Comparison of ENCODE assay signal across 13 cellular contexts in the genomic region with DNA sequence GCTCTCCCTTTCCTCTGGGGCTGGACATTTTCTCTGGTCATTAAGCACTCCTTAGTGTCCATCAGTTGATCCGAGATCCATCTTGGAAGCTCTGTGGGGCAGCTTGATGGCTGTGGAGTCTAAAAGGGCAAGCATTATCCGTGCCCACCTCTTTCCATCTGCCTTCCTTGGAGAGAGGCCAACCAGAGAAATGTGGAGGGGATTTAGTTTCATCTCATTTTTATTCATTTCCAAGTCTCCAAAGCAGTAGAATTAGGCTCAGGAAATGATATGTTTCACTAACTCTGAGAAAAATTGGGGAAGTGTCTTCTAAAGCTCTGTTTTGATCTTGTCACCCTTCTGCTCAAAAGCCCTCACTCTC.
"Had no signal": no experiment of that assay in that cellular context is flagged by ENCODE, and none has a peak within 500 bp of the region (broad histone marks: within the 10 kb centered on the region; RNA-seq: fewer than 3 reads in every experiment).

No MANE protein-coding gene starts in this region.

- H3K9me3 Mint-ChIP-seq: activated T-cell treated with anti-CD3 and anti-CD28 coated beads, Interleukin-2, amount 50 U/mL, for 72 hours; memory B cell; neural progenitor cell; stimulated activated naive CD8-positive, alpha-beta T cell treated with anti-CD3 and anti-CD28 coated beads, Interleukin-15, Interleukin-2, amounts not matched to agents 100 ng/mL and 50 ng/mL, for 24 hours had no signal

- H3K27ac Mint-ChIP-seq: activated naive CD8-positive, alpha-beta T cell; activated T-cell treated with anti-CD3 and anti-CD28 coated beads, Interleukin-2, amount 50 U/mL, for 72 hours; memory B cell; neural progenitor cell; progenitor cell of endocrine pancreas; stimulated activated naive CD8-positive, alpha-beta T cell treated with anti-CD3 and anti-CD28 coated beads, Interleukin-15, Interleukin-2, amounts not matched to agents 100 ng/mL and 50 ng/mL, for 24 hours had no signal

- H3K4me3 Mint-ChIP-seq: activated naive CD8-positive, alpha-beta T cell; activated T-cell treated with anti-CD3 and anti-CD28 coated beads, Interleukin-2, amount 50 U/mL, for 72 hours; memory B cell; neural progenitor cell; stimulated activated naive CD8-positive, alpha-beta T cell treated with anti-CD3 and anti-CD28 coated beads, Interleukin-15, Interleukin-2, amounts not matched to agents 100 ng/mL and 50 ng/mL, for 24 hours had no signal

- H3K4me1 Mint-ChIP-seq: memory B cell had no signal

- ATAC-seq: activated T-cell treated with anti-CD3 and anti-CD28 coated beads, Interleukin-2, amount 50 U/mL, for 72 hours had no signal

- DNase-seq: activated CD4-positive, alpha-beta T cell treated with anti-CD3 and anti-CD28 coated beads, Interleukin-2, amount 50 U/mL, for 4 hours; activated gamma-delta T cell treated with Interleukin-2 at 50 U/mL for 16 hours; activated T-cell treated with anti-CD3 and anti-CD28 coated beads, Interleukin-2, amount 50 U/mL, for 72 hours; dermis blood vessel endothelial cell; effector memory CD4-positive, alpha-beta T cell; stimulated activated CD4-positive, alpha-beta T cell treated with anti-CD3 and anti-CD28 coated beads, Interleukin-2, amount 100 ng/mL, for 24 hours; uterus; WERI-Rb-1 had no signal

- H3K36me3 Mint-ChIP-seq: activated naive CD8-positive, alpha-beta T cell; memory B cell; neural progenitor cell had no signal
